30 cellular contexts compared by ENCODE assay signal in genomic region chr10:9579110-9579705, GRCh38.
DNase-seq lines count a peak whose midpoint lies in the region; FAIRE-seq and TF ChIP-seq lines count a peak whose summit lies in the region.
"Had no signal": no experiment of that assay in that cellular context is flagged by ENCODE, and none has a peak within 500 bp of the region (broad histone marks: within the 10 kb centered on the region; RNA-seq: fewer than 3 reads in every experiment).

No MANE protein-coding gene starts in this region.

- H3K36me3 Mint-ChIP-seq in H9 (ENCODE audit: insufficient read depth in 1 of 3, low read depth in 3 of 3) = no peaks in the 10 kb centered on the region
- H3K36me3 Mint-ChIP-seq: activated naive CD4-positive, alpha-beta T cell treated with anti-CD3 and anti-CD28 coated beads, Interleukin-2, amount 50 U/mL, for 72 hours; IgD-negative memory B cell; neural progenitor cell; T-cell; WTC11 had no signal

- no peak overlapping the region for H3K4me2 ChIP-seq in H9 (ENCODE audit: insufficient read depth, insufficient read length, low read length)
- H3K4me2 ChIP-seq: neural progenitor cell had no signal

- H3K23ac ChIP-seq in H9 (ENCODE audit: insufficient read length, low read depth, low read length) = no peak overlapping the region

- no peaks in the 10 kb centered on the region for H4K20me1 ChIP-seq in H9 (ENCODE audit: control insufficient read depth, insufficient read depth, insufficient read length)

- no peak overlapping the region for H3K14ac ChIP-seq in H9 (ENCODE audit: insufficient read depth, low read length)

- no peak overlapping the region for H3K56ac ChIP-seq in H9 (ENCODE audit: insufficient read length, low read depth, low read length)

- no peak overlapping the region for H3K27ac ChIP-seq in H9 (ENCODE audit: insufficient read length, low read depth, low read length)
- H3K27ac ChIP-seq: gastrocnemius medialis, neural progenitor cell, tibial nerve had no signal

- H3K4ac ChIP-seq in H9 (ENCODE audit: low read depth, low read length) = no peak overlapping the region

- no CpG with 5 or more reads among the region's 3 CpGs for WGBS in H9 (ENCODE audit: extremely low coverage, insufficient read length, low lambda C conversion rate)

- H4K91ac ChIP-seq in H9 (ENCODE audit: insufficient read length, low read depth, low read length) = no peak overlapping the region

- no peaks in the 10 kb centered on the region for H3K4me1 Mint-ChIP-seq in H9
- H3K4me1 Mint-ChIP-seq: activated CD4-positive, alpha-beta T cell treated with anti-CD3 and anti-CD28 coated beads, Interleukin-2, amount 10 ng/mL, durations not matched to agents 24 days and 14 days; IgD-negative memory B cell; neural progenitor cell; T-cell; WTC11 had no signal

- H2BK120ac ChIP-seq in H9 (ENCODE audit: low read depth, low read length, poor library complexity, severe bottlenecking) = no peak overlapping the region

- FAIRE-seq in bronchial epithelial cell (lab: Jason Lieb, UNC) = no peak
- FAIRE-seq: GM12892 had no signal

- no peak overlapping the region for H3K9ac ChIP-seq in H9 (ENCODE audit: extremely low read depth, insufficient read length, low read length)
- H3K9ac ChIP-seq: neural progenitor cell had no signal

- no peak overlapping the region for H2BK5ac ChIP-seq in H9 (ENCODE audit: insufficient read length, low read length)

- no peaks in the 10 kb centered on the region for H3K9me3 Mint-ChIP-seq in H9
- H3K9me3 Mint-ChIP-seq: activated CD4-positive, alpha-beta T cell treated with anti-CD3 and anti-CD28 coated beads, Interleukin-2, amount 10 ng/mL, durations not matched to agents 24 days and 14 days; activated naive CD4-positive, alpha-beta T cell treated with anti-CD3 and anti-CD28 coated beads, Interleukin-2, amount 50 U/mL, for 72 hours; effector memory CD8-positive, alpha-beta T cell; neural progenitor cell; T-cell; WTC11 had no signal

- no peak overlapping the region for H2AK5ac ChIP-seq in H9 (ENCODE audit: insufficient read length, low read length)

- no peaks in the 10 kb centered on the region for H3K79me2 ChIP-seq in H9 (ENCODE audit: insufficient read depth, low read length)

- TF ChIP-seq CTCF in bronchial epithelial cell (IDR thresholded peaks at IDR 0.05; ENCODE audit: insufficient read depth, low read length, severe bottlenecking) (no peak), H9 (conservative IDR thresholded peaks at IDR 0.05) (no peak)

- H3K79me1 ChIP-seq in H9 (ENCODE audit: insufficient read depth, low read depth, low read length, poor library complexity, severe bottlenecking) = no peaks in the 10 kb centered on the region

- H2BK12ac ChIP-seq in H9 (ENCODE audit: insufficient read length, low read depth, low read length) = no peak overlapping the region

- H3K27me3 ChIP-seq in bronchial epithelial cell (ENCODE audit: control insufficient read depth, insufficient read depth, low read length) (no peaks in the 10 kb centered on the region), H9 (ENCODE audit: insufficient read depth, low read length) (no peaks in the 10 kb centered on the region)
- H3K27me3 ChIP-seq: gastrocnemius medialis, neural progenitor cell, tibial nerve had no signal

- no peaks in the 10 kb centered on the region for H3K9me3 ChIP-seq in H9 (ENCODE audit: control insufficient read depth, low read depth, low read length)
- H3K9me3 ChIP-seq: gastrocnemius medialis, tibial nerve had no signal

- H3K27me3 Mint-ChIP-seq in H9 (ENCODE audit: low read depth) = no peaks in the 10 kb centered on the region
- H3K27me3 Mint-ChIP-seq: activated CD4-positive, alpha-beta T cell treated with anti-CD3 and anti-CD28 coated beads, Interleukin-2, amount 10 ng/mL, durations not matched to agents 24 days and 14 days; effector memory CD8-positive, alpha-beta T cell; IgD-negative memory B cell had no signal

- H3K36me3 ChIP-seq in bronchial epithelial cell (ENCODE audit: control insufficient read depth, insufficient read depth, low read length) = no peaks in the 10 kb centered on the region
- H3K36me3 ChIP-seq: gastrocnemius medialis, neural progenitor cell, tibial nerve had no signal

- peak; percentile 52 for DNase-seq in HT1080 (ENCODE audit: low read depth)
- DNase-seq in bronchial epithelial cell (ENCODE audit: low read depth) = peak; percentile 51
- peak; percentile 4 for DNase-seq in kidney glomerular epithelial cell (lab: John Stamatoyannopoulos, UW)
- peak; percentile 14 for DNase-seq in skeletal muscle cell (ENCODE audit: low read depth)
- DNase-seq in NCI-H1694 (lab: John Stamatoyannopoulos, UW) = no peak
- no peak for DNase-seq in H9
- DNase-seq in superior temporal gyrus (ENCODE audit: extremely low spot score) = no peak
- DNase-seq in NCI-H187 (lab: John Stamatoyannopoulos, UW) = no peak
- DNase-seq: activated CD4-positive, alpha-beta T cell treated with anti-CD3 and anti-CD28 coated beads, Interleukin-2, amount 10 ng/mL, durations not matched to agents 24 days and 14 days; activated effector memory CD4-positive, alpha-beta T cell treated with Interleukin-2 at 50 U/mL for 16 hours; anterior cingulate cortex; C1 segment of cervical spinal cord; COR-L47; cortex of kidney; DMS53; effector memory CD8-positive, alpha-beta T cell; gastrocnemius medialis; NCI-H1105; NCI-H2029; NCI-H510A treated with DMSO at 0.1 percent for 48 hours; RPMI8226; stimulated activated CD4-positive, alpha-beta T cell treated with anti-CD3 and anti-CD28 coated beads, Interleukin-15, amount 100 ng/mL, for 24 hours; stimulated activated CD4-positive, alpha-beta T cell treated with anti-CD3 and anti-CD28 coated beads, Interleukin-4, amount 100 ng/mL, for 4 hours; T-cell had no signal

- H3T11ph ChIP-seq in H9 (ENCODE audit: low read length) = no peak overlapping the region

- no peak overlapping the region for H3K4me3 Mint-ChIP-seq in H9
- H3K4me3 Mint-ChIP-seq: activated CD4-positive, alpha-beta T cell treated with anti-CD3 and anti-CD28 coated beads, Interleukin-2, amount 10 ng/mL, durations not matched to agents 24 days and 14 days; effector memory CD8-positive, alpha-beta T cell; IgD-negative memory B cell; neural progenitor cell; T-cell; WTC11 had no signal

- no peak overlapping the region for H3K27ac Mint-ChIP-seq in H9
- H3K27ac Mint-ChIP-seq: activated CD4-positive, alpha-beta T cell treated with anti-CD3 and anti-CD28 coated beads, Interleukin-2, amount 10 ng/mL, durations not matched to agents 24 days and 14 days; activated naive CD4-positive, alpha-beta T cell treated with anti-CD3 and anti-CD28 coated beads, Interleukin-2, amount 50 U/mL, for 72 hours; effector memory CD8-positive, alpha-beta T cell; IgD-negative memory B cell; neural progenitor cell; T-cell; WTC11 had no signal

- H2AFZ ChIP-seq in H9 (ENCODE audit: low read length) = no peak overlapping the region
- H2AFZ ChIP-seq: neural progenitor cell had no signal

- H3K18ac ChIP-seq in H9 (ENCODE audit: insufficient read length, low read depth, low read length) = no peak overlapping the region

- H3K4me3 ChIP-seq in bronchial epithelial cell (ENCODE audit: low read depth, low read length) = no peak overlapping the region
- no peak overlapping the region for H3K4me3 ChIP-seq in skeletal muscle cell (ENCODE audit: low read depth, low read length)
- H3K4me3 ChIP-seq: gastrocnemius medialis, neural progenitor cell, tibial nerve had no signal

- H4K5ac ChIP-seq in H9 (ENCODE audit: insufficient read length, low read depth, low read length) = no peak overlapping the region

- H2BK15ac ChIP-seq in H9 (ENCODE audit: low read depth, low read length) = no peak overlapping the region

- no peaks in the 10 kb centered on the region for H3K4me1 ChIP-seq in H9 (ENCODE audit: insufficient read depth, low read length)
- H3K4me1 ChIP-seq: gastrocnemius medialis, neural progenitor cell, tibial nerve had no signal

- H4K8ac ChIP-seq in H9 (replicated peaks; ENCODE audit: insufficient read length, low read depth, low read length) = no peak overlapping the region

- no peaks in the 10 kb centered on the region for H3K23me2 ChIP-seq in H9 (ENCODE audit: insufficient read length, low read depth, low read length, poor library complexity, severe bottlenecking)

- no peak overlapping the region for H2BK20ac ChIP-seq in H9 (ENCODE audit: low read depth, low read length, poor library complexity, severe bottlenecking)

Comparison
In these comparisons a context has a peak if more than half of its experiments do, and no peak if none do; other contexts are left out.
1. DNase-seq: peak in HT1080 (single experiment), bronchial epithelial cell (single experiment), kidney glomerular epithelial cell (single experiment) and skeletal muscle cell (single experiment); none in NCI-H1694 (single experiment), H9 (single experiment), superior temporal gyrus (single experiment) and NCI-H187 (0 of 2).